In the genomic region with DNA sequence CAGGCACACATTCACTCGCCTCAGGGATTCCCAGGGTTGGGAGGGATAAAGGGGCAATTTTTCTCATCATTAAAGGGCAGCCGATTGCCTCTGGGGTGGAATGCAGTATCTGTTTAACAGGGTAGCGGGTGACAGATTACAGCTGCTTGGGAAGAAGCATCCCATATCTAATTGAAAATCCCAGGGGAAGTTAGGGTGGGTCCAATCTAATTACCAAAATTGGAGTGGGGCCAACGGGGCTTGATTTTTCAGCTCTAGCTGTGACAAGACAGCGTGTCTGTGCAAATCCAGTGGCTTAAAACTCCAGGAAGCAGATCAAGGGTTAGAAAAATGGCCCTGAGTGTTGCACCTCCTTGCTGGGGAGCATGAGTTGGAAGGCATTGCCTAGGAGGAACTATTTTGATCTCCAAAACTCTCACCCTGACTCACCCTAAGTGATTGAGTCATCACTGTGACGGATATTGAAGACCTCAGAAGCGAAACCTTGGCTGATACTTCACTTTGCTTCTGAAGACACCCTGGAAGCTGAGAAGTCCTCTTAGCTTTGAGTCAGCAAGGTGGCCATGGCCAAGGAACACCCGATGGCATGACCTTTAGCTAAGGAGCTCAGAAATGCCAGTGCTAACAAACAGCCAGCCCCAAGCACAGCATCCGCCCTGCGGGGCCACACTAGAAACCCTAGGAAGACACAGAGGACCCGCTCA, we compare ENCODE assay signal across 9 cellular contexts. TPM values are rescaled to one million over a fixed set of nuclear protein-coding genes. Genes with fewer than 3 reads are reported as not detected.
A peak's percentile ranks its signal among the peaks of the same experiment; 100 is the strongest.
DNase-seq lines count a peak whose midpoint lies in the region; ATAC-seq, FAIRE-seq and TF ChIP-seq lines count a peak whose summit lies in the region.
"Had no signal": no experiment of that assay in that cellular context is flagged by ENCODE, and none has a peak within 500 bp of the region (broad histone marks: within the 10 kb centered on the region; RNA-seq: fewer than 3 reads in every experiment).

No MANE protein-coding gene starts in this region.

- TF ChIP-seq CTCF in A549 (IDR thresholded peaks at IDR 0.05) (no peak), nephron progenitor cell (IDR thresholded peaks at IDR 0.05) (no peak)

- no peak overlapping the region for H3K4me3 ChIP-seq in A549

- H3K9me3 ChIP-seq in A549, result no peaks in the 10 kb centered on the region

- H3K27ac Mint-ChIP-seq in nephron progenitor cell, result peak overlapping the region; percentile 24
- H3K27ac Mint-ChIP-seq: activated naive CD4-positive, alpha-beta T cell treated with anti-CD3 and anti-CD28 coated beads, Interleukin-2, amount 50 U/mL, for 24 hours had no signal

- 0 out of 5 replicates have a peak, but pooled peaks of 1 of the 2 experiments have one; percentile 13 for TF ChIP-seq RAD21 in A549 (conservative IDR thresholded peaks at IDR 0.05 in 1 of 2, IDR thresholded peaks at IDR 0.05 in 1 of 2)

- 39% methylated on average over 11 of the region's 11 CpGs for WGBS in A549 (ENCODE audit: missing lambda C conversion rate)

- FAIRE-seq in A549 (lab: Jason Lieb, UNC), result no peak

- H3K9me3 Mint-ChIP-seq in nephron progenitor cell, result no peaks in the 10 kb centered on the region
- H3K9me3 Mint-ChIP-seq: activated naive CD4-positive, alpha-beta T cell treated with anti-CD3 and anti-CD28 coated beads, Interleukin-2, amount 50 U/mL, for 24 hours had no signal

- POLR2A ChIA-PET in A549 (lab: Yijun Ruan, JAX), result no interaction called here

- TF ChIP-seq EP300 in A549 (IDR thresholded peaks at IDR 0.05), result no peak

- H3K27ac ChIP-seq in A549, result peak overlapping the region; percentile 71 to 86

- H3K4me1 Mint-ChIP-seq in nephron progenitor cell, result peaks cover 25% of the 10 kb centered on the region

- peaks cover 11% of the 10 kb centered on the region for H3K27me3 Mint-ChIP-seq in nephron progenitor cell (ENCODE audit: low read depth, poor library complexity)
- H3K27me3 Mint-ChIP-seq: activated naive CD4-positive, alpha-beta T cell treated with anti-CD3 and anti-CD28 coated beads, Interleukin-2, amount 50 U/mL, for 24 hours had no signal

- CTCF ChIA-PET in A549 (lab: Yijun Ruan, JAX), result interaction anchor here (0.6 to 6.6 kb wide), 5 partner anchors 27 to 166 kb away, joined by 3 to 44 read pairs (median 13); no protein-coding TSS in a partner anchor

- DNase-seq in A549 (ENCODE audit: low read depth in 1 of 2, low spot score in 1 of 2), result peak; percentile 83 to 85
- DNase-seq in NCI-H226, result peak; percentile 82
- peak; percentile 70 for DNase-seq in astrocyte of the hippocampus (ENCODE audit: low read depth, low spot score)
- no peak for DNase-seq in nephron progenitor cell
- no peak for DNase-seq in Kasumi-1 (lab: John Stamatoyannopoulos, UW)
- DNase-seq in HuH-7.5 (ENCODE audit: low spot score), result no peak

- ATAC-seq in A549 (peak; percentile 83 to 90), GM18858 (IDR thresholded peaks at IDR 0.05; ENCODE audit: unreplicated experiment) (peak; percentile 71), GM18861 (IDR thresholded peaks at IDR 0.05; ENCODE audit: unreplicated experiment) (no peak)

- H3K4me2 ChIP-seq in A549, result peak overlapping the region; percentile 65

- H3K4me3 Mint-ChIP-seq in nephron progenitor cell, result no peak overlapping the region
- H3K4me3 Mint-ChIP-seq: activated naive CD4-positive, alpha-beta T cell treated with anti-CD3 and anti-CD28 coated beads, Interleukin-2, amount 50 U/mL, for 24 hours had no signal

- no peak for TF ChIP-seq POLR2A in A549 (IDR thresholded peaks at IDR 0.05; ENCODE audit: low read length)

- peaks cover 40% of the 10 kb centered on the region for H3K4me1 ChIP-seq in A549

- peaks cover 12% of the 10 kb centered on the region for H3K36me3 Mint-ChIP-seq in nephron progenitor cell (ENCODE audit: low read depth)

TF ChIP-seq in A549, 52 proteins besides CTCF, POLR2A, EP300 and RAD21 (continues in another document):
- no peak for TF ChIP-seq SMC3 (IDR thresholded peaks at IDR 0.05)
- TF ChIP-seq FOSB (CRISPR knock-in tag; IDR thresholded peaks at IDR 0.05), result no peak
- no peak for TF ChIP-seq FOXS1 (CRISPR knock-in tag; IDR thresholded peaks at IDR 0.05)
- TF ChIP-seq, protein P1, sequence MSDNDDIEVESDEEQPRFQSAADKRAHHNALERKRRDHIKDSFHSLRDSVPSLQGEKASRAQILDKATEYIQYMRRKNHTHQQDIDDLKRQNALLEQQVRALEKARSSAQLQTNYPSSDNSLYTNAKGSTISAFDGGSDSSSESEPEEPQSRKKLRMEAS (IDR thresholded peaks at IDR 0.05), result peak; percentile 53; the same call in 1 of the 2 replicates
- no peak for TF ChIP-seq HEYL (CRISPR knock-in tag; IDR thresholded peaks at IDR 0.05)
- no peak for TF ChIP-seq ATOH8 (CRISPR knock-in tag; IDR thresholded peaks at IDR 0.05; ENCODE audit: low read depth)
- no peak for TF ChIP-seq PBX3 (IDR thresholded peaks at IDR 0.05)
- peak; percentile 42; the same call in 1 of the 2 replicates for TF ChIP-seq GATA3 (IDR thresholded peaks at IDR 0.05; ENCODE audit: borderline replicate concordance)
- no peak for TF ChIP-seq CHD4 (IDR thresholded peaks at IDR 0.05; ENCODE audit: borderline replicate concordance)
- TF ChIP-seq ZSCAN20 (CRISPR knock-in tag; IDR thresholded peaks at IDR 0.05), result no peak
- TF ChIP-seq SREBF2 (IDR thresholded peaks at IDR 0.05), result no peak
- no peak for TF ChIP-seq ESRRA (IDR thresholded peaks at IDR 0.05; ENCODE audit: borderline replicate concordance, low read length)
- TF ChIP-seq NPAS2 (CRISPR knock-in tag; IDR thresholded peaks at IDR 0.05; ENCODE audit: borderline replicate concordance), result no peak
- TF ChIP-seq ZNF302 (CRISPR knock-in tag; IDR thresholded peaks at IDR 0.05), result no peak
- TF ChIP-seq REST (IDR thresholded peaks at IDR 0.05), result no peak
- TF ChIP-seq JUN (IDR thresholded peaks at IDR 0.05), result 0 out of 5 replicates have a peak, but pooled peaks of 1 of the 2 experiments have one; percentile 23
- TF ChIP-seq JUNB (IDR thresholded peaks at IDR 0.05), result peak; percentile 70
- TF ChIP-seq HOXB5 (CRISPR knock-in tag; IDR thresholded peaks at IDR 0.05), result no peak

RNA-seq across cellular contexts. Expression of gene GRHL3, which starts 46.0 kb away (rescaled TPM):
- polyA plus RNA-seq in A549 (2011; rRNA removed) (1.6 and 2.5 TPM in 2 replicates), A549 (2017; fragmentation: RNase III; extraction: RNeasy Plus Mini Kit Qiagen cat#74134 plus additional on column Dnase treatment) (0.58 to 0.71 TPM (median 0.59 TPM) in 3 replicates)
- 1.2 and 1.4 TPM in 2 replicates for polyA plus RNA-seq in A549 (2012; cell fraction: cytosol; rRNA removed)
- polyA plus RNA-seq in A549 (2012; cell fraction: nucleus; rRNA removed), result 1.2 and 1.8 TPM in 2 replicates
- 0.68 and 1.2 TPM in 2 replicates for polyA minus RNA-seq in A549 (2011; rRNA and poly(A)+ RNA removed)

RNA-seq across cellular contexts. Expression of gene STPG1, which starts 48.5 kb away (rescaled TPM):
- 9.5 and 9.7 TPM in 2 replicates for polyA plus RNA-seq in A549 (2011; rRNA removed)
- 4.2 and 5.0 TPM in 2 replicates for polyA plus RNA-seq in A549 (2012; cell fraction: cytosol; rRNA removed)
- polyA plus RNA-seq in A549 (2012; cell fraction: nucleus; rRNA removed), result 3.8 and 5.1 TPM in 2 replicates
- polyA plus RNA-seq in A549 (2017; fragmentation: RNase III; extraction: RNeasy Plus Mini Kit Qiagen cat#74134 plus additional on column Dnase treatment), result 4.2 to 4.9 TPM (median 4.4 TPM) in 3 replicates
- 6.7 and 7.3 TPM in 2 replicates for polyA minus RNA-seq in A549 (2011; rRNA and poly(A)+ RNA removed)

RNA-seq across cellular contexts. Expression of gene NIPAL3, which starts 50.5 kb away (rescaled TPM):
- 10.4 and 14.7 TPM in 2 replicates for polyA plus RNA-seq in A549 (2011; rRNA removed)
- 4.0 and 5.6 TPM in 2 replicates for polyA plus RNA-seq in A549 (2012; cell fraction: cytosol; rRNA removed)
- 4.1 and 4.3 TPM in 2 replicates for polyA plus RNA-seq in A549 (2012; cell fraction: nucleus; rRNA removed)
- 4.5 to 5.2 TPM (median 5.1 TPM) in 3 replicates for polyA plus RNA-seq in A549 (2017; fragmentation: RNase III; extraction: RNeasy Plus Mini Kit Qiagen cat#74134 plus additional on column Dnase treatment)
- 18.6 and 20.4 TPM in 2 replicates for polyA minus RNA-seq in A549 (2011; rRNA and poly(A)+ RNA removed)

Comparison
In these comparisons a context has a peak if more than half of its experiments do, and no peak if none do; other contexts are left out.
1. DNase-seq: peak in A549 (2 of 2), NCI-H226 (single experiment) and astrocyte of the hippocampus (single experiment); none in nephron progenitor cell (single experiment), Kasumi-1 (0 of 2) and HuH-7.5 (single experiment).